In genomic region chr12:45730842-45731336, GRCh38 we compare ENCODE assay signal across 8 cellular contexts. TPM values are rescaled to one million over a fixed set of nuclear protein-coding genes. Genes with fewer than 3 reads are reported as not detected.
DNase-seq lines count a peak whose midpoint lies in the region; ATAC-seq and TF ChIP-seq lines count a peak whose summit lies in the region.

No MANE protein-coding gene starts in this region.

- peak overlapping the region; percentile 98 for H3K27ac Mint-ChIP-seq in activated T-cell treated with anti-CD3 and anti-CD28 coated beads, Interleukin-2, amount 50 U/mL, for 72 hours
- H3K27ac Mint-ChIP-seq in glutamatergic neuron (ENCODE audit: unreplicated experiment), result peak overlapping the region; percentile 74

- peak overlapping the region; percentile 95 to 100 for H3K4me3 Mint-ChIP-seq in activated T-cell treated with anti-CD3 and anti-CD28 coated beads, Interleukin-2, amount 50 U/mL, for 72 hours
- H3K4me3 Mint-ChIP-seq in glutamatergic neuron (ENCODE audit: unreplicated experiment), result peak overlapping the region; percentile 91

- no peaks in the 10 kb centered on the region for H3K9me3 Mint-ChIP-seq in activated T-cell treated with anti-CD3 and anti-CD28 coated beads, Interleukin-2, amount 50 U/mL, for 72 hours
- peaks cover 22% of the 10 kb centered on the region for H3K9me3 Mint-ChIP-seq in glutamatergic neuron (ENCODE audit: unreplicated experiment)

- no peak for ATAC-seq in activated T-cell treated with anti-CD3 and anti-CD28 coated beads, Interleukin-2, amount 50 U/mL, for 72 hours (replicated peaks in 1 of 2)
- ATAC-seq in GM18505 (IDR thresholded peaks at IDR 0.05; ENCODE audit: unreplicated experiment) (no peak), GM19351 (IDR thresholded peaks at IDR 0.05; ENCODE audit: unreplicated experiment) (no peak), GM21515 (IDR thresholded peaks at IDR 0.05; ENCODE audit: unreplicated experiment) (no peak)

- DNase-seq in GM06990 (ENCODE audit: extremely low read depth, insufficient read length) (no peak), M059J (ENCODE audit: low read depth) (peak; percentile 30), glutamatergic neuron (no peak), retinal pigment epithelial cell (ENCODE audit: low read depth) (no peak)
- peak; percentile 14 to 19 for DNase-seq in activated T-cell treated with anti-CD3 and anti-CD28 coated beads, Interleukin-2, amount 50 U/mL, for 72 hours

- peak overlapping the region; percentile 81 for H3K4me3 ChIP-seq in GM06990 (replicated peaks; ENCODE audit: low read depth, low read length)
- H3K4me3 ChIP-seq in retinal pigment epithelial cell (ENCODE audit: low read length), result peak overlapping the region; percentile 75

- no peak for TF ChIP-seq POLR2A in GM18505 (IDR thresholded peaks at IDR 0.05; ENCODE audit: borderline replicate concordance, extremely low read depth, insufficient read depth, insufficient read length)

- peaks cover 39% of the 10 kb centered on the region for H3K4me1 Mint-ChIP-seq in activated T-cell treated with anti-CD3 and anti-CD28 coated beads, Interleukin-2, amount 50 U/mL, for 72 hours (ENCODE audit: low read depth)
- H3K4me1 Mint-ChIP-seq in glutamatergic neuron (ENCODE audit: low read depth, unreplicated experiment), result peaks cover 15% of the 10 kb centered on the region

- no peaks in the 10 kb centered on the region for H3K27me3 Mint-ChIP-seq in activated T-cell treated with anti-CD3 and anti-CD28 coated beads, Interleukin-2, amount 50 U/mL, for 72 hours (ENCODE audit: low read depth)
- H3K27me3 Mint-ChIP-seq in glutamatergic neuron (ENCODE audit: unreplicated experiment), result peaks cover 10% of the 10 kb centered on the region

- no peak for TF ChIP-seq CTCF in GM06990 (IDR thresholded peaks at IDR 0.05; ENCODE audit: insufficient read depth, low read length, poor library complexity, severe bottlenecking)
- TF ChIP-seq CTCF in glutamatergic neuron (IDR thresholded peaks at IDR 0.05; ENCODE audit: partially characterized antibody, unreplicated experiment), result no peak
- TF ChIP-seq CTCF in retinal pigment epithelial cell (conservative IDR thresholded peaks at IDR 0.05; ENCODE audit: low read depth, low read length), result no peak

- peaks cover 8 to 24% of the 10 kb centered on the region in 2 donors for H3K36me3 Mint-ChIP-seq in activated T-cell treated with anti-CD3 and anti-CD28 coated beads, Interleukin-2, amount 50 U/mL, for 72 hours (ENCODE audit: insufficient read depth in 2 of 2)
- H3K36me3 Mint-ChIP-seq in glutamatergic neuron (ENCODE audit: unreplicated experiment), result no peaks in the 10 kb centered on the region

- no peaks in the 10 kb centered on the region for H3K36me3 ChIP-seq in GM06990 (ENCODE audit: control insufficient read depth, insufficient read depth, low read length)

- no peaks in the 10 kb centered on the region for H3K27me3 ChIP-seq in GM06990 (replicated peaks; ENCODE audit: control insufficient read depth, insufficient read depth, low read length)

RNA-seq across cellular contexts. Expression of gene ARID2, which starts 1.4 kb away (rescaled TPM):
- 8.7 and 11.0 TPM in 2 replicates for total RNA-seq in M059J (2014; rRNA removed; shearing (Covaris generic))
- 10 to 100 TPM; 29.6 TPM for total RNA-seq in activated T-cell treated with anti-CD3 and anti-CD28 coated beads, Interleukin-2, amount 50 U/mL, for 72 hours
- 45.5 TPM for total RNA-seq in glutamatergic neuron (ENCODE audit: unreplicated experiment)

Comparison
In these comparisons a context has a peak if more than half of its experiments do, and no peak if none do; other contexts are left out.
1. DNase-seq: peak in M059J (single experiment) and activated T-cell treated with anti-CD3 and anti-CD28 coated beads, Interleukin-2, amount 50 U/mL, for 72 hours (2 of 2); none in GM06990 (single experiment), glutamatergic neuron (single experiment) and retinal pigment epithelial cell (single experiment).